In the genomic region with DNA sequence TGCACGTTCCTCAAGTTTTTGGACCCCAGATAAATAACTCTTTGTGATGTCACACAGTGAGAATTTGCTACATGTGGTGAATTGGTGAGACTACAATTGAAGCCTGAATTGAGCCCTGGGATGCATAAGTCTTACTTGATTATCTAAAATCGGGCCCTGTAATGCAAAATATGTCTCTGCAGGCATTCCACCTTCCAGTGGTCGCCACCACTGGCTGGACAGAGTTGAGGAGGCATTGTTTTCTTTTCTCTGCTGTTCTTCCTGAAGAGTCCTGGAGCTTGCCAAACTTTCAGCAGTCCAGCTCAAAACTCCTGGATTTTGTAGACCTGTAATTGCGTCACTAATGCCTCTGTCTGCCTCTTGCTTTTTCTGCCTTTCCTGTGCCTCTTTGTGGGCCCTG, we compare ENCODE assay signal across 14 cellular contexts. TPM values are rescaled to one million over a fixed set of nuclear protein-coding genes. Genes with fewer than 3 reads are reported as not detected.
"Had no signal": no experiment of that assay in that cellular context is flagged by ENCODE, and none has a peak within 500 bp of the region (broad histone marks: within the 10 kb centered on the region; RNA-seq: fewer than 3 reads in every experiment).

No MANE protein-coding gene starts in this region.

RNA-seq across cellular contexts. Expression of a gene that starts 23.5 kb away (rescaled TPM):
- total RNA-seq: activated B cell treated with CpG ODN at 0.5 μM for 24 hours; activated CD4-positive, alpha-beta memory T cell treated with anti-CD3 and anti-CD28 coated beads for 36 hours; activated CD4-positive, alpha-beta memory T cell treated with anti-CD3 and anti-CD28 coated beads, Interleukin-2, amount 10 ng/mL, durations not matched to agents 7 days and 5 days; activated CD4-positive, alpha-beta T cell treated with anti-CD3 and anti-CD28 coated beads for 36 hours; activated CD4-positive, alpha-beta T cell treated with anti-CD3 and anti-CD28 coated beads, Interleukin-2, amount 10 ng/mL, durations not matched to agents 24 days and 14 days; activated CD4-positive, alpha-beta T cell treated with anti-CD3 and anti-CD28 coated beads, Interleukin-2, amount 10 ng/mL, durations not matched to agents 7 days and 5 days; activated CD8-positive, alpha-beta memory T cell treated with anti-CD3 and anti-CD28 coated beads for 36 hours; activated CD8-positive, alpha-beta memory T cell treated with anti-CD3 and anti-CD28 coated beads, Interleukin-2, amount 10 ng/mL, durations not matched to agents 7 days and 5 days; activated CD8-positive, alpha-beta T cell treated with anti-CD3 and anti-CD28 coated beads for 36 hours; activated CD8-positive, alpha-beta T cell treated with anti-CD3 and anti-CD28 coated beads, Interleukin-2, amount 10 ng/mL, durations not matched to agents 7 days and 5 days; T-helper 1 cell treated with Interleukin-12 subunit alpha and Interleukin-12 subunit beta and Interleukin-4 antibody, amounts not matched to agents 30 ng/mL and 1 ng/mL, for 36 hours; T-helper 17 cell; T-helper 2 cell treated with Interferon-gamma antibody and Interleukin-4, amounts not matched to agents 100 ng/mL and 5 ng/mL, for 36 hours; WTC11 had no signal
